8 cellular contexts compared by ENCODE assay signal in genomic region chr17:76557368-76558209, GRCh38. TPM values are rescaled to one million over a fixed set of nuclear protein-coding genes. Genes with fewer than 3 reads are reported as not detected.
A peak's percentile ranks its signal among the peaks of the same experiment; 100 is the strongest.
DNase-seq lines count a peak whose midpoint lies in the region; ATAC-seq and TF ChIP-seq lines count a peak whose summit lies in the region.

No MANE protein-coding gene starts in this region.

- H3K27ac Mint-ChIP-seq in activated T-helper 1 cell treated with anti-CD3 and anti-CD28 coated beads, Interleukin-12 subunit alpha, Interleukin-12 subunit beta, Interleukin-2, Interleukin-4 antibody, amounts not matched to agents 30 ng/mL and 10 ng/mL and 1 ng/mL, durations not matched to agents 14 hours and 24 hours and 36 hours = peak overlapping the region; percentile 97
- peak overlapping the region; percentile 90 to 99 (median 96) for H3K27ac Mint-ChIP-seq in naive thymus-derived CD4-positive, alpha-beta T cell
- H3K27ac Mint-ChIP-seq in stimulated activated memory B cell treated with anti-CD40 and anti-IgM and Interleukin-4, amounts not matched to agents 10 μg/mL and 1 μg/mL and 100 μg/mL, for 72 hours = peak overlapping the region; percentile 95

- POLR2A ChIA-PET in naive thymus-derived CD4-positive, alpha-beta T cell (lab: Charles Lee) = interaction anchor here (0.6 to 2.6 kb wide), 21 partner anchors 13 to 1431 kb away, joined by 3 to 14 read pairs (median 4); partner anchors contain the start of genes PRCD, SRSF2 and ST6GALNAC1

- peak overlapping the region; percentile 98 for H3K4me3 Mint-ChIP-seq in activated T-helper 1 cell treated with anti-CD3 and anti-CD28 coated beads, Interleukin-12 subunit alpha, Interleukin-12 subunit beta, Interleukin-2, Interleukin-4 antibody, amounts not matched to agents 30 ng/mL and 10 ng/mL and 1 ng/mL, durations not matched to agents 14 hours and 24 hours and 36 hours
- peak overlapping the region; percentile 92 to 99 (median 98) for H3K4me3 Mint-ChIP-seq in naive thymus-derived CD4-positive, alpha-beta T cell
- peak overlapping the region; percentile 93 for H3K4me3 Mint-ChIP-seq in stimulated activated memory B cell treated with anti-CD40 and anti-IgM and Interleukin-4, amounts not matched to agents 10 μg/mL and 1 μg/mL and 100 μg/mL, for 72 hours

- H3K4me1 ChIP-seq in Peyer's patch (peaks cover 0 to 41% (median 5%) of the 10 kb centered on the region in 4 donors), fibroblast of lung (ENCODE audit: control insufficient read depth, extremely low read depth, insufficient read depth, low read length) (peaks cover 17% of the 10 kb centered on the region)
- H3K4me1 ChIP-seq in naive thymus-derived CD4-positive, alpha-beta T cell (ENCODE audit: control insufficient read depth in 2 of 2, insufficient read depth in 2 of 2, low read length in 2 of 2) = peaks cover 23 to 34% of the 10 kb centered on the region in 2 donors

- H3K4me3 ChIP-seq in Peyer's patch (peak overlapping the region; percentile 60 to 73 (median 68)), fibroblast of lung (replicated peaks in 1 of 4; ENCODE audit: control extremely low read depth in 1 of 4, insufficient read depth in 1 of 4, low read depth in 3 of 4, low read length in 4 of 4) (peak overlapping the region; percentile 80 to 99 (median 84))
- peak overlapping the region; percentile 77 for H3K4me3 ChIP-seq in naive thymus-derived CD4-positive, alpha-beta T cell (ENCODE audit: low read length)

- ATAC-seq in GM21825 (IDR thresholded peaks at IDR 0.05; ENCODE audit: unreplicated experiment) = peak; percentile 71
- ATAC-seq in naive thymus-derived CD4-positive, alpha-beta T cell = peak; percentile 92
- peak; percentile 98 for ATAC-seq in stimulated activated memory B cell treated with anti-CD40 and anti-IgM and Interleukin-4, amounts not matched to agents 10 μg/mL and 1 μg/mL and 100 μg/mL, for 72 hours

- CTCF ChIA-PET in naive thymus-derived CD4-positive, alpha-beta T cell (lab: Charles Lee) = interaction anchor here (0.6 to 4.2 kb wide), 17 partner anchors 8 to 156 kb away, joined by 3 to 27 read pairs (median 5); partner anchors contain the start of gene AANAT

- H3K36me3 ChIP-seq in KOPT-K1 (ENCODE audit: insufficient read depth, low read length) (peaks cover 41% of the 10 kb centered on the region), Peyer's patch (peaks cover 0 to 8% (median 0%) of the 10 kb centered on the region in 3 donors), fibroblast of lung (ENCODE audit: control insufficient read depth, insufficient read depth, low read length) (no peaks in the 10 kb centered on the region)
- H3K36me3 ChIP-seq in naive thymus-derived CD4-positive, alpha-beta T cell (ENCODE audit: control insufficient read depth in 2 of 3, insufficient read depth in 3 of 3, low read length in 3 of 3) = peaks cover 5 to 15% (median 5%) of the 10 kb centered on the region in 3 experiments

- H3K36me3 Mint-ChIP-seq in activated T-helper 1 cell treated with anti-CD3 and anti-CD28 coated beads, Interleukin-12 subunit alpha, Interleukin-12 subunit beta, Interleukin-2, Interleukin-4 antibody, amounts not matched to agents 30 ng/mL and 10 ng/mL and 1 ng/mL, durations not matched to agents 14 hours and 24 hours and 36 hours (ENCODE audit: low read depth) = peaks cover 47% of the 10 kb centered on the region
- H3K36me3 Mint-ChIP-seq in naive thymus-derived CD4-positive, alpha-beta T cell = peaks cover 4 to 15% (median 6%) of the 10 kb centered on the region in 5 donors
- peaks cover 22% of the 10 kb centered on the region for H3K36me3 Mint-ChIP-seq in stimulated activated memory B cell treated with anti-CD40 and anti-IgM and Interleukin-4, amounts not matched to agents 10 μg/mL and 1 μg/mL and 100 μg/mL, for 72 hours

- TF ChIP-seq CTCF in Peyer's patch (IDR thresholded peaks at IDR 0.05) = peak; percentile 52 to 74 (median 64)
- TF ChIP-seq CTCF in fibroblast of lung (conservative IDR thresholded peaks at IDR 0.05 in 1 of 2, IDR thresholded peaks at IDR 0.05 in 1 of 2; ENCODE audit: low read depth in 1 of 2, low read length in 2 of 2) = peak; percentile 45 to 70

- H3K9me3 ChIP-seq in KOPT-K1 (ENCODE audit: insufficient read depth, low read length, poor library complexity, severe bottlenecking) (no peaks in the 10 kb centered on the region), Peyer's patch (no peaks in the 10 kb centered on the region), fibroblast of lung (ENCODE audit: control insufficient read depth, insufficient read depth, low read depth, low read length) (no peaks in the 10 kb centered on the region)
- H3K9me3 ChIP-seq in naive thymus-derived CD4-positive, alpha-beta T cell (ENCODE audit: control insufficient read depth in 2 of 3, low read length in 3 of 3) = no peaks in the 10 kb centered on the region

- intact Hi-C loops in activated T-helper 1 cell treated with anti-CD3 and anti-CD28 coated beads, Interleukin-12 subunit alpha, Interleukin-12 subunit beta, Interleukin-2, Interleukin-4 antibody, amounts not matched to agents 30 ng/mL and 10 ng/mL and 1 ng/mL, durations not matched to agents 14 hours and 24 hours and 36 hours (cut with micrococcal nuclease) = loop anchor here (1.0 to 5.0 kb wide), 7 partner anchors 42 to 1705 kb away; partner anchors contain the start of genes PRPSAP1, SRSF2 and UBE2O
- intact Hi-C loops in naive thymus-derived CD4-positive, alpha-beta T cell (cut with micrococcal nuclease) = loop anchor here (1.0 to 5.0 kb wide), 12 partner anchors 29 to 617 kb away; partner anchors contain the start of genes JMJD6 (in 2 of the 2), METTL23 (in 2 of the 2), UBE2O (in 2 of the 2) and FBF1 (in 1 of the 2)

- H3K27me3 ChIP-seq in Peyer's patch (no peaks in the 10 kb centered on the region), fibroblast of lung (ENCODE audit: control insufficient read depth, insufficient read depth, low read length) (no peaks in the 10 kb centered on the region)
- H3K27me3 ChIP-seq in naive thymus-derived CD4-positive, alpha-beta T cell (ENCODE audit: control insufficient read depth in 2 of 2, insufficient read depth in 2 of 2, low read length in 2 of 2) = no peaks in the 10 kb centered on the region

- H3K27ac ChIP-seq in KOPT-K1 (ENCODE audit: low read depth, low read length, poor library complexity, severe bottlenecking) (peak overlapping the region; percentile 80), Peyer's patch (peak overlapping the region; percentile 80 to 87 (median 84)), fibroblast of lung (ENCODE audit: insufficient read depth, low read length) (peak overlapping the region; percentile 95)
- peak overlapping the region; percentile 93 for H3K27ac ChIP-seq in naive thymus-derived CD4-positive, alpha-beta T cell (ENCODE audit: low read depth, low read length)

- H3K4me1 Mint-ChIP-seq in activated T-helper 1 cell treated with anti-CD3 and anti-CD28 coated beads, Interleukin-12 subunit alpha, Interleukin-12 subunit beta, Interleukin-2, Interleukin-4 antibody, amounts not matched to agents 30 ng/mL and 10 ng/mL and 1 ng/mL, durations not matched to agents 14 hours and 24 hours and 36 hours (ENCODE audit: low read depth) = peaks cover 43% of the 10 kb centered on the region
- H3K4me1 Mint-ChIP-seq in naive thymus-derived CD4-positive, alpha-beta T cell = peaks cover 25 to 66% (median 55%) of the 10 kb centered on the region in 7 donors
- H3K4me1 Mint-ChIP-seq in stimulated activated memory B cell treated with anti-CD40 and anti-IgM and Interleukin-4, amounts not matched to agents 10 μg/mL and 1 μg/mL and 100 μg/mL, for 72 hours = peaks cover 53% of the 10 kb centered on the region

- H3K27me3 Mint-ChIP-seq in activated T-helper 1 cell treated with anti-CD3 and anti-CD28 coated beads, Interleukin-12 subunit alpha, Interleukin-12 subunit beta, Interleukin-2, Interleukin-4 antibody, amounts not matched to agents 30 ng/mL and 10 ng/mL and 1 ng/mL, durations not matched to agents 14 hours and 24 hours and 36 hours (ENCODE audit: insufficient read depth) = no peaks in the 10 kb centered on the region
- no peaks in the 10 kb centered on the region for H3K27me3 Mint-ChIP-seq in naive thymus-derived CD4-positive, alpha-beta T cell
- no peaks in the 10 kb centered on the region for H3K27me3 Mint-ChIP-seq in stimulated activated memory B cell treated with anti-CD40 and anti-IgM and Interleukin-4, amounts not matched to agents 10 μg/mL and 1 μg/mL and 100 μg/mL, for 72 hours

- no peaks in the 10 kb centered on the region for H3K9me3 Mint-ChIP-seq in activated T-helper 1 cell treated with anti-CD3 and anti-CD28 coated beads, Interleukin-12 subunit alpha, Interleukin-12 subunit beta, Interleukin-2, Interleukin-4 antibody, amounts not matched to agents 30 ng/mL and 10 ng/mL and 1 ng/mL, durations not matched to agents 14 hours and 24 hours and 36 hours
- no peaks in the 10 kb centered on the region for H3K9me3 Mint-ChIP-seq in naive thymus-derived CD4-positive, alpha-beta T cell
- no peaks in the 10 kb centered on the region for H3K9me3 Mint-ChIP-seq in stimulated activated memory B cell treated with anti-CD40 and anti-IgM and Interleukin-4, amounts not matched to agents 10 μg/mL and 1 μg/mL and 100 μg/mL, for 72 hours

- peaks cover 41% of the 10 kb centered on the region for H3K79me2 ChIP-seq in fibroblast of lung (ENCODE audit: control insufficient read depth, insufficient read depth, low read length)

- peak; percentile 38 to 62 for TF ChIP-seq POLR2A in Peyer's patch (IDR thresholded peaks at IDR 0.05)

- peak; percentile 97 for DNase-seq in Daoy (ENCODE audit: low read depth)
- DNase-seq in Peyer's patch = peak; percentile 93 to 97 (median 94)
- peak; percentile 93 for DNase-seq in activated T-helper 1 cell treated with anti-CD3 and anti-CD28 coated beads, Interleukin-12 subunit alpha, Interleukin-12 subunit beta, Interleukin-2, Interleukin-4 antibody, amounts not matched to agents 30 ng/mL and 10 ng/mL and 1 ng/mL, durations not matched to agents 14 hours and 24 hours and 36 hours (ENCODE audit: low spot score)
- peak; percentile 92 to 98 for DNase-seq in fibroblast of lung (ENCODE audit: low read depth in 2 of 2)
- peak; percentile 82 to 95 (median 92) for DNase-seq in naive thymus-derived CD4-positive, alpha-beta T cell

- peak overlapping the region; percentile 98 for H3K9ac ChIP-seq in fibroblast of lung (ENCODE audit: insufficient read depth, low read length)

- no peaks in the 10 kb centered on the region for H4K20me1 ChIP-seq in fibroblast of lung (ENCODE audit: control insufficient read depth, extremely low read depth, insufficient read depth, low read length)

- peak overlapping the region; percentile 80 for H2AFZ ChIP-seq in fibroblast of lung (ENCODE audit: low read length)

- peak overlapping the region; percentile 99 for H3K4me2 ChIP-seq in fibroblast of lung (ENCODE audit: extremely low read depth, insufficient read depth, low read length)

RNA-seq across cellular contexts. Expression of gene PRCD, which starts 17.7 kb away (rescaled TPM):
- 0.51 TPM in 1 of 2 replicates, not detected in the other for total RNA-seq in Daoy (2014; rRNA removed; shearing (Covaris generic))
- total RNA-seq in Peyer's patch (10 to 100 TPM in 1 of 4 donors, 1 to 10 TPM in 1, not detected in 2; 1.2 to 10.7 TPM), fibroblast of lung (4.1 and 4.3 TPM in 2 replicates)
- not detected in 2 replicates for total RNA-seq in activated T-helper 1 cell treated with anti-CD3 and anti-CD28 coated beads, Interleukin-12 subunit alpha, Interleukin-12 subunit beta, Interleukin-2, Interleukin-4 antibody, amounts not matched to agents 30 ng/mL and 10 ng/mL and 1 ng/mL, durations not matched to agents 14 hours and 24 hours and 36 hours
- 0.72 and 0.89 TPM in 2 replicates for polyA plus RNA-seq in fibroblast of lung
- polyA plus RNA-seq in fibroblast of lung (2012) = 1.1 and 2.0 TPM in 2 replicates
- polyA minus RNA-seq in fibroblast of lung (ENCODE audit: low replicate concordance) = not detected in 2 replicates
- not detected for total RNA-seq in naive thymus-derived CD4-positive, alpha-beta T cell
- 1 to 10 TPM in 1 of 2 donors, not detected in 1; 1.3 TPM for polyA plus RNA-seq in naive thymus-derived CD4-positive, alpha-beta T cell

RNA-seq across cellular contexts. Expression of gene CYGB, which starts 20.1 kb away (rescaled TPM):
- 8.3 and 16.0 TPM in 2 replicates for total RNA-seq in Daoy (2014; rRNA removed; shearing (Covaris generic))
- total RNA-seq in Peyer's patch (10 to 100 TPM in 3 of 4 donors, 1 to 10 TPM in 1; 5.8 to 81.7 (median 11.1) TPM), fibroblast of lung (12.4 and 19.5 TPM in 2 replicates)
- not detected in 2 replicates for total RNA-seq in activated T-helper 1 cell treated with anti-CD3 and anti-CD28 coated beads, Interleukin-12 subunit alpha, Interleukin-12 subunit beta, Interleukin-2, Interleukin-4 antibody, amounts not matched to agents 30 ng/mL and 10 ng/mL and 1 ng/mL, durations not matched to agents 14 hours and 24 hours and 36 hours
- 9.1 and 10.0 TPM in 2 replicates for polyA plus RNA-seq in fibroblast of lung
- 19.9 and 25.0 TPM in 2 replicates for polyA plus RNA-seq in fibroblast of lung (2012)
- polyA minus RNA-seq in fibroblast of lung (ENCODE audit: low replicate concordance) = 15.1 and 19.0 TPM in 2 replicates
- not detected for total RNA-seq in naive thymus-derived CD4-positive, alpha-beta T cell
- under 1 TPM; 0.33 to 0.35 TPM for polyA plus RNA-seq in naive thymus-derived CD4-positive, alpha-beta T cell

RNA-seq across cellular contexts. Expression of gene ST6GALNAC2, which starts 28.1 kb away (rescaled TPM):
- total RNA-seq in Daoy (2014; rRNA removed; shearing (Covaris generic)) = 0.24 and 0.40 TPM in 2 replicates
- total RNA-seq in Peyer's patch (1 to 10 TPM in 1 of 4 donors, under 1 TPM in 1, not detected in 2; 0.94 to 2.5 TPM), fibroblast of lung (0.83 and 1.0 TPM in 2 replicates)
- total RNA-seq in activated T-helper 1 cell treated with anti-CD3 and anti-CD28 coated beads, Interleukin-12 subunit alpha, Interleukin-12 subunit beta, Interleukin-2, Interleukin-4 antibody, amounts not matched to agents 30 ng/mL and 10 ng/mL and 1 ng/mL, durations not matched to agents 14 hours and 24 hours and 36 hours = not detected in 2 replicates
- 0.42 and 1.3 TPM in 2 replicates for polyA plus RNA-seq in fibroblast of lung
- polyA plus RNA-seq in fibroblast of lung (2012) = 0.40 and 1.5 TPM in 2 replicates
- polyA minus RNA-seq in fibroblast of lung (ENCODE audit: low replicate concordance) = 3.4 TPM in 1 of 2 replicates, not detected in the other
- 1 to 10 TPM in 1 of 5 experiments, under 1 TPM in 2, not detected in 2; 0.48 to 7.5 (median 0.58) TPM for total RNA-seq in naive thymus-derived CD4-positive, alpha-beta T cell
- polyA plus RNA-seq in naive thymus-derived CD4-positive, alpha-beta T cell = not detected

RNA-seq across cellular contexts. Expression of gene RHBDF2, which starts 56.4 kb away (rescaled TPM):
- 26.6 and 35.5 TPM in 2 replicates for total RNA-seq in Daoy (2014; rRNA removed; shearing (Covaris generic))
- total RNA-seq in Peyer's patch (100 to 1,000 TPM in 1 of 4 donors, 10 to 100 TPM in 2, 1 to 10 TPM in 1; 8.8 to 225 (median 33.0) TPM), fibroblast of lung (3.9 and 5.1 TPM in 2 replicates)
- total RNA-seq in activated T-helper 1 cell treated with anti-CD3 and anti-CD28 coated beads, Interleukin-12 subunit alpha, Interleukin-12 subunit beta, Interleukin-2, Interleukin-4 antibody, amounts not matched to agents 30 ng/mL and 10 ng/mL and 1 ng/mL, durations not matched to agents 14 hours and 24 hours and 36 hours = 53.2 and 53.7 TPM in 2 replicates
- 0.94 and 1.7 TPM in 2 replicates for polyA plus RNA-seq in fibroblast of lung
- polyA plus RNA-seq in fibroblast of lung (2012) = 2.8 TPM in 2 replicates
- polyA minus RNA-seq in fibroblast of lung (ENCODE audit: low replicate concordance) = 2.4 and 3.9 TPM in 2 replicates
- total RNA-seq in naive thymus-derived CD4-positive, alpha-beta T cell = 100 to 1,000 TPM in 1 of 5 experiments, 10 to 100 TPM in 4; 31.1 to 119 (median 35.4) TPM
- polyA plus RNA-seq in naive thymus-derived CD4-positive, alpha-beta T cell = 1 to 10 TPM; 2.9 to 7.5 TPM

Comparison
In these comparisons a context has a peak if more than half of its experiments do, and no peak if none do; other contexts are left out.
1. Peak in every context shown above with its lines: DNase-seq, ATAC-seq, H3K4me3 ChIP-seq and H3K27ac ChIP-seq.